In genomic region chr4:25843340-25844097, GRCh38 we compare ENCODE assay signal across 9 cellular contexts. TPM values are rescaled to one million over a fixed set of nuclear protein-coding genes. Genes with fewer than 3 reads are reported as not detected.
A peak's percentile ranks its signal among the peaks of the same experiment; 100 is the strongest.
DNase-seq lines count a peak whose midpoint lies in the region; ATAC-seq and TF ChIP-seq lines count a peak whose summit lies in the region.
"Had no signal": no experiment of that assay in that cellular context is flagged by ENCODE, and none has a peak within 500 bp of the region (broad histone marks: within the 10 kb centered on the region; RNA-seq: fewer than 3 reads in every experiment).

No MANE protein-coding gene starts in this region.

- H3K27me3 Mint-ChIP-seq in stimulated activated naive CD8-positive, alpha-beta T cell treated with anti-CD3 and anti-CD28 coated beads, Interleukin-15, amount 100 ng/mL, for 72 hours = no peaks in the 10 kb centered on the region
- H3K27me3 Mint-ChIP-seq: CD4-positive, alpha-beta T cell had no signal

- ATAC-seq in activated naive CD4-positive, alpha-beta T cell treated with anti-CD3 and anti-CD28 coated beads, Interleukin-2, amount 50 U/mL, for 72 hours = peak; percentile 16 to 80
- ATAC-seq in left cardiac atrium = peak; percentile 54 to 64
- no peak for ATAC-seq in HG03039 (IDR thresholded peaks at IDR 0.05; ENCODE audit: unreplicated experiment)
- ATAC-seq in stimulated activated naive CD8-positive, alpha-beta T cell treated with anti-CD3 and anti-CD28 coated beads, Interleukin-15, amount 100 ng/mL, for 72 hours = no peak

- no peaks in the 10 kb centered on the region for H3K27me3 ChIP-seq in transverse colon

- peaks cover 57% of the 10 kb centered on the region for H3K4me1 Mint-ChIP-seq in stimulated activated naive CD8-positive, alpha-beta T cell treated with anti-CD3 and anti-CD28 coated beads, Interleukin-15, amount 100 ng/mL, for 72 hours

- H3K36me3 Mint-ChIP-seq in activated naive CD4-positive, alpha-beta T cell treated with anti-CD3 and anti-CD28 coated beads, Interleukin-2, amount 50 U/mL, for 72 hours = peaks cover 9 to 27% of the 10 kb centered on the region in 2 donors

- no peak for TF ChIP-seq EP300 in transverse colon (IDR thresholded peaks at IDR 0.05; ENCODE audit: low read depth)

- H3K27ac ChIP-seq in transverse colon = peak overlapping the region; percentile 23 to 62 (median 46)

- DNase-seq in activated naive CD4-positive, alpha-beta T cell treated with anti-CD3 and anti-CD28 coated beads, Interleukin-2, amount 50 U/mL, for 72 hours (ENCODE audit: low spot score in 2 of 2) = no peak
- no peak for DNase-seq in activated naive CD4-positive, alpha-beta T cell treated with anti-CD3 and anti-CD28 coated beads, Interleukin-2, amount 50 U/mL, for 16 hours
- peak; percentile 54 for DNase-seq in OCI-M1 (lab: John Stamatoyannopoulos, UW)
- peak; percentile 29 for DNase-seq in left cardiac atrium
- DNase-seq in transverse colon = peak; percentile 59
- DNase-seq in UCSD-AML1 (lab: John Stamatoyannopoulos, UW; ENCODE audit: unreplicated experiment) = no peak
- DNase-seq in stimulated activated naive CD8-positive, alpha-beta T cell treated with anti-CD3 and anti-CD28 coated beads, Interleukin-15, amount 100 ng/mL, for 72 hours = no peak
- DNase-seq: CD4-positive, alpha-beta T cell had no signal

- peaks cover 0 to 6% (median 0%) of the 10 kb centered on the region in 4 donors for H3K36me3 ChIP-seq in transverse colon

- H3K9me3 Mint-ChIP-seq in activated naive CD4-positive, alpha-beta T cell treated with anti-CD3 and anti-CD28 coated beads, Interleukin-2, amount 50 U/mL, for 72 hours = no peaks in the 10 kb centered on the region
- no peaks in the 10 kb centered on the region for H3K9me3 Mint-ChIP-seq in stimulated activated naive CD8-positive, alpha-beta T cell treated with anti-CD3 and anti-CD28 coated beads, Interleukin-15, amount 100 ng/mL, for 72 hours
- H3K9me3 Mint-ChIP-seq: CD4-positive, alpha-beta T cell had no signal

- 52% methylated on average over 22 of the region's 22 CpGs; no CpG with 5 or more reads in 1 of the 2 donors for WGBS in transverse colon (ENCODE audit: low coverage in 1 of 2), 2 donors

- H3K4me3 Mint-ChIP-seq in stimulated activated naive CD8-positive, alpha-beta T cell treated with anti-CD3 and anti-CD28 coated beads, Interleukin-15, amount 100 ng/mL, for 72 hours = peak overlapping the region in 1 of 2 donors; percentile 50
- H3K4me3 Mint-ChIP-seq: CD4-positive, alpha-beta T cell had no signal

- H3K4me1 ChIP-seq in transverse colon = peaks cover 7 to 17% (median 12%) of the 10 kb centered on the region in 4 donors

- intact Hi-C loops in left cardiac atrium (cut with DNase I) (no loop called here), transverse colon (cut with DNase I; ENCODE audit: low total_unique reads) (no loop called here)

- in situ Hi-C loops in transverse colon (cut with MboI; ENCODE audit: low pct_ligation_motif_present in 1 of 4, low pct_unique_long_range_greater_than_20kb in 1 of 4, low sequenced_read_pairs in 3 of 4) = no loop called here

- TF ChIP-seq CTCF in transverse colon (IDR thresholded peaks at IDR 0.05) = no peak

- TF ChIP-seq POLR2A in transverse colon (IDR thresholded peaks at IDR 0.05) = no peak

- no peaks in the 10 kb centered on the region for H3K9me3 ChIP-seq in transverse colon

- H3K27ac Mint-ChIP-seq in activated naive CD4-positive, alpha-beta T cell treated with anti-CD3 and anti-CD28 coated beads, Interleukin-2, amount 50 U/mL, for 72 hours = peak overlapping the region; percentile 25 to 72
- H3K27ac Mint-ChIP-seq in stimulated activated naive CD8-positive, alpha-beta T cell treated with anti-CD3 and anti-CD28 coated beads, Interleukin-15, amount 100 ng/mL, for 72 hours = peak overlapping the region in 1 of 2 donors; percentile 83
- H3K27ac Mint-ChIP-seq: CD4-positive, alpha-beta T cell had no signal

- H3K4me3 ChIP-seq in transverse colon = peak overlapping the region in 1 of 4 donors; percentile 30

RNA-seq across cellular contexts. Expression of gene SEL1L3, which starts 19.3 kb away (rescaled TPM):
- total RNA-seq in activated naive CD4-positive, alpha-beta T cell treated with anti-CD3 and anti-CD28 coated beads, Interleukin-2, amount 50 U/mL, for 72 hours = 10 to 100 TPM; 32.8 to 44.3 TPM
- total RNA-seq in left cardiac atrium = 1 to 10 TPM; 5.6 to 6.6 TPM
- total RNA-seq in transverse colon = 100 to 1,000 TPM in 2 of 4 donors, 10 to 100 TPM in 2; 51.3 to 128 (median 98.3) TPM

Comparison
In these comparisons a context has a peak if more than half of its experiments do, and no peak if none do; other contexts are left out.
1. ATAC-seq: peak in activated naive CD4-positive, alpha-beta T cell treated with anti-CD3 and anti-CD28 coated beads, Interleukin-2, amount 50 U/mL, for 72 hours (2 of 2) and left cardiac atrium (2 of 2); none in HG03039 (single experiment) and stimulated activated naive CD8-positive, alpha-beta T cell treated with anti-CD3 and anti-CD28 coated beads, Interleukin-15, amount 100 ng/mL, for 72 hours (single experiment).
2. DNase-seq: peak in OCI-M1 (single experiment), left cardiac atrium (single experiment) and transverse colon (single experiment); none in activated naive CD4-positive, alpha-beta T cell treated with anti-CD3 and anti-CD28 coated beads, Interleukin-2, amount 50 U/mL, for 72 hours (0 of 2), activated naive CD4-positive, alpha-beta T cell treated with anti-CD3 and anti-CD28 coated beads, Interleukin-2, amount 50 U/mL, for 16 hours (single experiment), UCSD-AML1 (single experiment) and stimulated activated naive CD8-positive, alpha-beta T cell treated with anti-CD3 and anti-CD28 coated beads, Interleukin-15, amount 100 ng/mL, for 72 hours (0 of 2).
3. RNA of gene SEL1L3, which starts 19.3 kb away (total RNA-seq): 51.3 to 128 TPM in transverse colon and 32.8 to 44.3 TPM in activated naive CD4-positive, alpha-beta T cell treated with anti-CD3 and anti-CD28 coated beads, Interleukin-2, amount 50 U/mL, for 72 hours; 5.6 to 6.6 TPM in left cardiac atrium; every median in the first group is over 4 times any median in the second.